In the genomic region with DNA sequence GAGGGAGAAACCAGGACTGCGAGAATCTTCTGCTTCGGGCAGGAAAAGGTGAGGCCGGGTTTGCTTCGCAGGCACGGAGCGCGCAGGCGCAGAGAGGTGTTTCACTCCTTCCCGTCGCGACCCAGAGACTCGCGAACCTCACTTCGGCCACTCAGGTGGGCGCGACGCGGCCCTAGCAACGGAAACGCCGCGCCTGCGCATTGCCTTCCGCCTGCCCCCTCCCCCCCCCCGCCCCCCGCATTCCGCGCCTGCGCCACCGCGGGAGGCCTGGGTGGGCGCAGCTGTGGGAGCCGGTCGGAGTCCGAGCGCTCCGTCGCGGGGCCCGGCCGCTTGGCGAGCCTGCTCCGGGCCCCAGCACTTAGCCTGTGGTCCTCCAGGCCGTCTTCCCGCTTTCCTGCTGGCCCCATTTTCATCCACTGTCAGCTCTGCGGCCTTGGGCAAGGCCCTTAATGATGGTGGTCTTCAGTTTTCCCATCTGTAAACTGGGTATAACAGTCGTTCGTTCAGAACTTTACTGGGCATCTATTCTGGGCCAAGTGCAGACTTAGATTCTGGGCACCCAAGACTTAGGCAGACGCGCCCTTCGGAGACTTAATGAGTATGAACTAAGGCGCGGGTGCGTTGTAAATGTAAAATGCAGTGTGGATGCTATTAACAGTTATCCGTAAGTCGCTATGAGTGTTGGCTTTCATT, we compare ENCODE assay signal across 9 cellular contexts.
DNase-seq lines count a peak whose midpoint lies in the region; ATAC-seq, FAIRE-seq and TF ChIP-seq lines count a peak whose summit lies in the region.
"Had no signal": no experiment of that assay in that cellular context is flagged by ENCODE, and none has a peak within 500 bp of the region (broad histone marks: within the 10 kb centered on the region; RNA-seq: fewer than 3 reads in every experiment).

No MANE protein-coding gene starts in this region.

- TF ChIP-seq CTCF in body of pancreas (IDR thresholded peaks at IDR 0.05): no peak
- TF ChIP-seq CTCF in kidney (IDR thresholded peaks at IDR 0.05; ENCODE audit: borderline replicate concordance, extremely low read depth, insufficient read depth): no peak

- ATAC-seq in body of pancreas: peak; percentile 70
- no peak for ATAC-seq in HG02642 (IDR thresholded peaks at IDR 0.05; ENCODE audit: poor library complexity, unreplicated experiment)
- ATAC-seq in HG02981 (IDR thresholded peaks at IDR 0.05; ENCODE audit: unreplicated experiment): no peak

- no peaks in the 10 kb centered on the region for H3K36me3 ChIP-seq in body of pancreas (replicated peaks in 1 of 2; ENCODE audit: insufficient read depth in 1 of 2, low read depth in 2 of 2)
- H3K36me3 ChIP-seq in kidney (ENCODE audit: control insufficient read depth in 1 of 2, insufficient read depth in 2 of 2, low read length in 2 of 2): no peaks in the 10 kb centered on the region

- peak overlapping the region in 1 of 2 donors; percentile 41 for H3K9ac ChIP-seq in kidney (ENCODE audit: low read length in 2 of 2)

- no peaks in the 10 kb centered on the region for H3K9me3 Mint-ChIP-seq in T-helper 2 cell treated with Interferon-gamma antibody and Interleukin-4, amounts not matched to agents 5 μg/mL and 100 μg/mL, for 36 hours

- 19 to 90% methylated on average over 10 to 56 of the region's 56 CpGs for WGBS in body of pancreas, 2 donors

- H3K27me3 ChIP-seq in body of pancreas: no peaks in the 10 kb centered on the region

- H3K36me3 Mint-ChIP-seq in T-helper 2 cell treated with Interferon-gamma antibody and Interleukin-4, amounts not matched to agents 5 μg/mL and 100 μg/mL, for 36 hours (ENCODE audit: low read depth): no peaks in the 10 kb centered on the region

- H3K27ac ChIP-seq in body of pancreas (no peak overlapping the region), kidney (ENCODE audit: low read depth in 2 of 2, low read length in 2 of 2) (no peak overlapping the region)

- no peak overlapping the region for H3K27ac Mint-ChIP-seq in T-helper 2 cell treated with Interferon-gamma antibody and Interleukin-4, amounts not matched to agents 5 μg/mL and 100 μg/mL, for 36 hours

- H3K4me1 ChIP-seq in body of pancreas (no peaks in the 10 kb centered on the region), kidney (ENCODE audit: control insufficient read depth in 1 of 2, insufficient read depth in 1 of 2, low read depth in 1 of 2, low read length in 2 of 2) (no peaks in the 10 kb centered on the region)

- peak in 1 of 3 donors; percentile 17 for TF ChIP-seq POLR2A in body of pancreas (IDR thresholded peaks at IDR 0.05)

- intact Hi-C loops in body of pancreas (cut with DNase I) (no loop called here), kidney (cut with DNase I) (no loop called here)

- H3K4me3 ChIP-seq in body of pancreas: peak overlapping the region; percentile 10 to 22
- H3K4me3 ChIP-seq in kidney (ENCODE audit: low read length in 2 of 2): peak overlapping the region; percentile 59 to 68

- H3K27me3 Mint-ChIP-seq in T-helper 2 cell treated with Interferon-gamma antibody and Interleukin-4, amounts not matched to agents 5 μg/mL and 100 μg/mL, for 36 hours (ENCODE audit: low read depth): peaks cover 49% of the 10 kb centered on the region

- H3K9me3 ChIP-seq in body of pancreas: no peaks in the 10 kb centered on the region
- no peaks in the 10 kb centered on the region for H3K9me3 ChIP-seq in kidney (ENCODE audit: control insufficient read depth in 1 of 2, low read length in 2 of 2)

- FAIRE-seq in kidney (lab: Jason Lieb, UNC): no peak
- FAIRE-seq: TTC549 had no signal

- peak; percentile 85 for DNase-seq in AG20443 (ENCODE audit: low spot score)
- DNase-seq in T-helper 2 cell treated with Interferon-gamma antibody and Interleukin-4, amounts not matched to agents 5 μg/mL and 100 μg/mL, for 36 hours (ENCODE audit: low spot score): peak; percentile 17
- peak; percentile 63 to 78 (median 76) for DNase-seq in body of pancreas
- DNase-seq in kidney: peak; percentile 85
- peak; percentile 42 for DNase-seq in stimulated activated CD4-positive, alpha-beta T cell treated with anti-CD3 and anti-CD28 coated beads, Interleukin-1b, Interleukin-23, amount 100 ng/mL, for 48 hours
- DNase-seq in NCI-H1417 (lab: John Stamatoyannopoulos, UW): no peak

- peaks cover 8% of the 10 kb centered on the region for H3K4me1 Mint-ChIP-seq in T-helper 2 cell treated with Interferon-gamma antibody and Interleukin-4, amounts not matched to agents 5 μg/mL and 100 μg/mL, for 36 hours (ENCODE audit: low read depth)

- H3K4me3 Mint-ChIP-seq in T-helper 2 cell treated with Interferon-gamma antibody and Interleukin-4, amounts not matched to agents 5 μg/mL and 100 μg/mL, for 36 hours: peak overlapping the region; percentile 63

Comparison
In these comparisons a context has a peak if more than half of its experiments do, and no peak if none do; other contexts are left out.
1. DNase-seq: peak in AG20443 (single experiment), T-helper 2 cell treated with Interferon-gamma antibody and Interleukin-4, amounts not matched to agents 5 μg/mL and 100 μg/mL, for 36 hours (single experiment), body of pancreas (4 of 4), kidney (single experiment) and stimulated activated CD4-positive, alpha-beta T cell treated with anti-CD3 and anti-CD28 coated beads, Interleukin-1b, Interleukin-23, amount 100 ng/mL, for 48 hours (single experiment); none in NCI-H1417 (0 of 3).